In the genomic region with DNA sequence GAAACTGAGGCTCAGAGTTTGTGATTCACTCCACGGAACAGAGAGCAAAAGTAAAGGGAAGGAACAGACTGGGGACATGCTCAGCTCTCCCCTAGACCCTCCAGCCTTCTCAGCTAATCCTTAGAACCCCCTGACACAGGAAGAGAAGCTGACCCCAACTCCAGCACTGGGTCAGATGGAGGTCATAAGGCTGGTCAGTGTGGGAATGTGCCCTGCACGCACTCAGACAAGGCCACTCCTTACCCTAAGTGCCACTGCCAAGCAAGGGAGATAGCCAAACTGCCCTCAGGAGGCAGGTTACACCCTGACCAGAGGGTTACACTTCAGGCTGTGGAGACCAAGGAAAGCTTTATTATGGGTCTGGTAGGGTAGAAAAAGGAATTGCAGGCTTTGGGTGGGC, we compare ENCODE assay signal across 9 cellular contexts. TPM values are rescaled to one million over a fixed set of nuclear protein-coding genes. Genes with fewer than 3 reads are reported as not detected.
DNase-seq lines count a peak whose midpoint lies in the region; ATAC-seq, FAIRE-seq and TF ChIP-seq lines count a peak whose summit lies in the region.
"Had no signal": no experiment of that assay in that cellular context is flagged by ENCODE, and none has a peak within 500 bp of the region (broad histone marks: within the 10 kb centered on the region; RNA-seq: fewer than 3 reads in every experiment).

No MANE protein-coding gene starts in this region.

- H3K27ac Mint-ChIP-seq in activated CD4-positive, alpha-beta T cell treated with anti-CD3 and anti-CD28 coated beads, Interleukin-2, amount 10 ng/mL, durations not matched to agents 24 days and 14 days: peak overlapping the region; percentile 97
- H3K27ac Mint-ChIP-seq in activated naive CD4-positive, alpha-beta T cell treated with anti-CD3 and anti-CD28 coated beads, Interleukin-2, amount 50 U/mL, for 72 hours: peak overlapping the region; percentile 98 to 100

- no peak for DNase-seq in activated CD4-positive, alpha-beta T cell treated with anti-CD3 and anti-CD28 coated beads, Interleukin-2, amount 10 ng/mL, durations not matched to agents 24 days and 14 days
- no peak for DNase-seq in activated CD4-positive, alpha-beta T cell treated with anti-CD3 and anti-CD28 coated beads for 48 hours
- DNase-seq in activated naive CD4-positive, alpha-beta T cell treated with anti-CD3 and anti-CD28 coated beads, Interleukin-2, amount 50 U/mL, for 72 hours (ENCODE audit: low spot score in 2 of 2): no peak
- DNase-seq in SKM-1 (lab: John Stamatoyannopoulos, UW; ENCODE audit: unreplicated experiment): no peak
- no peak for DNase-seq in H54 (ENCODE audit: insufficient read length, low spot score)
- DNase-seq in NAMALWA (ENCODE audit: low spot score): no peak
- DNase-seq: uterus had no signal

- peak overlapping the region; percentile 100 for H3K4me3 ChIP-seq in iPS-15b (ENCODE audit: low read depth, low read length)
- H3K4me3 ChIP-seq in stomach smooth muscle (ENCODE audit: low read length in 2 of 2): peak overlapping the region in 1 of 2 donors; percentile 97

- H3K36me3 ChIP-seq in iPS-15b (ENCODE audit: control insufficient read depth, insufficient read depth, low read length) (peaks cover 20% of the 10 kb centered on the region), stomach smooth muscle (ENCODE audit: control insufficient read depth in 2 of 2, insufficient read depth in 2 of 2, low read length in 2 of 2) (peaks cover 14% of the 10 kb centered on the region in 2 donors)
- H3K36me3 ChIP-seq: uterus had no signal

- H3K27ac ChIP-seq in stomach smooth muscle (ENCODE audit: low read length): no peak overlapping the region

- no peaks in the 10 kb centered on the region for H3K27me3 ChIP-seq in iPS-15b (ENCODE audit: control insufficient read depth, insufficient read depth, low read length)
- H3K27me3 ChIP-seq in stomach smooth muscle (ENCODE audit: control insufficient read depth in 1 of 2, insufficient read depth in 2 of 2, low read length in 2 of 2): peaks cover 0 to 2% of the 10 kb centered on the region in 2 donors
- H3K27me3 ChIP-seq: uterus had no signal

- H3K4me1 ChIP-seq in iPS-15b (ENCODE audit: control insufficient read depth, insufficient read depth, low read length) (no peaks in the 10 kb centered on the region), stomach smooth muscle (ENCODE audit: control insufficient read depth, insufficient read depth, low read length) (peaks cover 20% of the 10 kb centered on the region)

- H3K9ac ChIP-seq in iPS-15b (ENCODE audit: low read depth, low read length) (peak overlapping the region; percentile 100), stomach smooth muscle (ENCODE audit: low read length in 2 of 2) (peak overlapping the region; percentile 94 to 98)

- ATAC-seq in activated naive CD4-positive, alpha-beta T cell treated with anti-CD3 and anti-CD28 coated beads, Interleukin-2, amount 50 U/mL, for 72 hours: no peak

- intact Hi-C loops in activated CD4-positive, alpha-beta T cell treated with anti-CD3 and anti-CD28 coated beads, Interleukin-2, amount 10 ng/mL, durations not matched to agents 24 days and 14 days (cut with micrococcal nuclease): loop anchor here (2.0 kb wide), 1 partner anchor 20 kb away; a partner anchor contains a TSS

- TF ChIP-seq POLR2A in H54 (IDR thresholded peaks at IDR 0.05; ENCODE audit: low read depth, low read length): no peak

- H3K4me3 Mint-ChIP-seq in activated CD4-positive, alpha-beta T cell treated with anti-CD3 and anti-CD28 coated beads, Interleukin-2, amount 10 ng/mL, durations not matched to agents 24 days and 14 days: peak overlapping the region; percentile 90

- H3K9me3 ChIP-seq in iPS-15b (ENCODE audit: control insufficient read depth, insufficient read depth, low read length) (no peaks in the 10 kb centered on the region), stomach smooth muscle (ENCODE audit: control insufficient read depth in 2 of 2, low read length in 2 of 2) (no peaks in the 10 kb centered on the region)
- H3K9me3 ChIP-seq: uterus had no signal

- H3K4me1 Mint-ChIP-seq in activated CD4-positive, alpha-beta T cell treated with anti-CD3 and anti-CD28 coated beads, Interleukin-2, amount 10 ng/mL, durations not matched to agents 24 days and 14 days: peaks cover 20% of the 10 kb centered on the region

- peaks cover 10% of the 10 kb centered on the region for H3K27me3 Mint-ChIP-seq in activated CD4-positive, alpha-beta T cell treated with anti-CD3 and anti-CD28 coated beads, Interleukin-2, amount 10 ng/mL, durations not matched to agents 24 days and 14 days

- H3K36me3 Mint-ChIP-seq in activated CD4-positive, alpha-beta T cell treated with anti-CD3 and anti-CD28 coated beads, Interleukin-2, amount 10 ng/mL, durations not matched to agents 24 days and 14 days (ENCODE audit: low read depth): peaks cover 47% of the 10 kb centered on the region
- H3K36me3 Mint-ChIP-seq in activated naive CD4-positive, alpha-beta T cell treated with anti-CD3 and anti-CD28 coated beads, Interleukin-2, amount 50 U/mL, for 72 hours: peaks cover 30 to 43% of the 10 kb centered on the region in 2 donors

- no peak for FAIRE-seq in H54 (lab: Jason Lieb, UNC)

- no peaks in the 10 kb centered on the region for H3K9me3 Mint-ChIP-seq in activated CD4-positive, alpha-beta T cell treated with anti-CD3 and anti-CD28 coated beads, Interleukin-2, amount 10 ng/mL, durations not matched to agents 24 days and 14 days
- H3K9me3 Mint-ChIP-seq in activated naive CD4-positive, alpha-beta T cell treated with anti-CD3 and anti-CD28 coated beads, Interleukin-2, amount 50 U/mL, for 72 hours: no peaks in the 10 kb centered on the region

RNA-seq across cellular contexts. Expression of a gene that starts 1.2 kb away (rescaled TPM):
- total RNA-seq in activated CD4-positive, alpha-beta T cell treated with anti-CD3 and anti-CD28 coated beads, Interleukin-2, amount 10 ng/mL, durations not matched to agents 24 days and 14 days: 1,714 and 1,721 TPM in 2 replicates
- total RNA-seq in activated naive CD4-positive, alpha-beta T cell treated with anti-CD3 and anti-CD28 coated beads, Interleukin-2, amount 50 U/mL, for 72 hours: 1,000 to 10,000 TPM; 1,489 to 1,761 TPM

RNA-seq across cellular contexts. Expression of a gene that starts 11.2 kb away (rescaled TPM):
- total RNA-seq in activated CD4-positive, alpha-beta T cell treated with anti-CD3 and anti-CD28 coated beads, Interleukin-2, amount 10 ng/mL, durations not matched to agents 24 days and 14 days: 57.9 and 58.7 TPM in 2 replicates
- 10 to 100 TPM; 54.7 to 78.5 TPM for total RNA-seq in activated naive CD4-positive, alpha-beta T cell treated with anti-CD3 and anti-CD28 coated beads, Interleukin-2, amount 50 U/mL, for 72 hours

RNA-seq across cellular contexts. Expression of a gene that starts 19.7 kb away (rescaled TPM):
- total RNA-seq in activated CD4-positive, alpha-beta T cell treated with anti-CD3 and anti-CD28 coated beads, Interleukin-2, amount 10 ng/mL, durations not matched to agents 24 days and 14 days: 12.3 and 13.8 TPM in 2 replicates
- total RNA-seq in activated naive CD4-positive, alpha-beta T cell treated with anti-CD3 and anti-CD28 coated beads, Interleukin-2, amount 50 U/mL, for 72 hours: 1 to 10 TPM; 7.7 to 9.0 TPM

RNA-seq across cellular contexts. Expression of a gene that starts 20.7 kb away (rescaled TPM):
- total RNA-seq in activated CD4-positive, alpha-beta T cell treated with anti-CD3 and anti-CD28 coated beads, Interleukin-2, amount 10 ng/mL, durations not matched to agents 24 days and 14 days: 43.2 and 45.3 TPM in 2 replicates
- 10 to 100 TPM; 21.4 to 62.4 TPM for total RNA-seq in activated naive CD4-positive, alpha-beta T cell treated with anti-CD3 and anti-CD28 coated beads, Interleukin-2, amount 50 U/mL, for 72 hours

RNA-seq across cellular contexts. Expression of a gene that starts 27.3 kb away (rescaled TPM):
- total RNA-seq in activated CD4-positive, alpha-beta T cell treated with anti-CD3 and anti-CD28 coated beads, Interleukin-2, amount 10 ng/mL, durations not matched to agents 24 days and 14 days: 15.2 and 16.8 TPM in 2 replicates
- total RNA-seq in activated naive CD4-positive, alpha-beta T cell treated with anti-CD3 and anti-CD28 coated beads, Interleukin-2, amount 50 U/mL, for 72 hours: 10 to 100 TPM; 11.3 to 14.3 TPM
